1 cellular context compared by ENCODE assay signal in genomic region chr14:102139248-102140026, GRCh38.
TF ChIP-seq lines count a peak whose summit lies in the region.

A gene with protein sequence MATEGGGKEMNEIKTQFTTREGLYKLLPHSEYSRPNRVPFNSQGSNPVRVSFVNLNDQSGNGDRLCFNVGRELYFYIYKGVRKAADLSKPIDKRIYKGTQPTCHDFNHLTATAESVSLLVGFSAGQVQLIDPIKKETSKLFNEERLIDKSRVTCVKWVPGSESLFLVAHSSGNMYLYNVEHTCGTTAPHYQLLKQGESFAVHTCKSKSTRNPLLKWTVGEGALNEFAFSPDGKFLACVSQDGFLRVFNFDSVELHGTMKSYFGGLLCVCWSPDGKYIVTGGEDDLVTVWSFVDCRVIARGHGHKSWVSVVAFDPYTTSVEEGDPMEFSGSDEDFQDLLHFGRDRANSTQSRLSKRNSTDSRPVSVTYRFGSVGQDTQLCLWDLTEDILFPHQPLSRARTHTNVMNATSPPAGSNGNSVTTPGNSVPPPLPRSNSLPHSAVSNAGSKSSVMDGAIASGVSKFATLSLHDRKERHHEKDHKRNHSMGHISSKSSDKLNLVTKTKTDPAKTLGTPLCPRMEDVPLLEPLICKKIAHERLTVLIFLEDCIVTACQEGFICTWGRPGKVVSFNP (plus strand): TSS chr14:102139897. CDS start chr14:102139924, 27 bp downstream.

TF ChIP-seq in K562, 482 proteins besides CTCF, POLR2A, EP300 and RAD21 (continued from another document):
- TF ChIP-seq ARID4B (CRISPR knock-in tag; IDR thresholded peaks at IDR 0.05) (peak; percentile 87), GABPB1 (CRISPR knock-in tag; IDR thresholded peaks at IDR 0.05) (0 out of 2 replicates have a peak, but pooled peaks have one; percentile 6), ZEB2 (IDR thresholded peaks at IDR 0.05) (peak; percentile 70), ZNF263 (CRISPR knock-in tag; IDR thresholded peaks at IDR 0.05; ENCODE audit: borderline replicate concordance) (peak; percentile 94), NCOA6 (IDR thresholded peaks at IDR 0.05) (peak; percentile 58; the same call in 1 of the 2 replicates)
